ENCODE assay signal across 7 cellular contexts in the genomic region with DNA sequence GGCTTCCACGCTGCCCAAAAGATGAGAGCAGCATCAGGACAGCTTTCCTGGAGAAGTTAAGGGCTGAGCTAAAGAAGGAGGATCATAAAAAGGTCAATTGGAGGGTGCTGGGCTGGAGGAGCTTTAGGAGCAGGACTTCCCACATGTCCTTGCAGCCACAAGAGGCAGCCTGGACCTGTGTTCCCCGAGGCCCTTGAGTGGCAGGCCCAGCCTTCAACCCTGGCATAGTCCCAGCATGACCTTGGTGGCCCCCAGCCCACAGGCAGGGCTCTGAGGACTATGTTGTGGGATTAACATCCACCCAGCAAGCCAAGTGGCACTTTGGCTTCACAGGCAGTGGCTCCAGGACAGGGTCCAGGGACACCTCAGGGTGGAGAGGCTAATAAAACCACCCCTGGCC.
DNase-seq lines count a peak whose midpoint lies in the region; ATAC-seq, FAIRE-seq and TF ChIP-seq lines count a peak whose summit lies in the region.
"Not testable (repeated sequence)": the region's sequence is repeated elsewhere in the genome, so short reads cannot be mapped to it uniquely, and the experiment has no call there.

No MANE protein-coding gene starts in this region.

- not testable (repeated sequence) for H3K27ac Mint-ChIP-seq in WTC11

- not testable (repeated sequence) for H2BK20ac ChIP-seq in IMR-90 (ENCODE audit: low read depth, low read length)

- H2BK120ac ChIP-seq in IMR-90 (ENCODE audit: low read depth, low read length), result not testable (repeated sequence)

- H3K36me3 Mint-ChIP-seq in WTC11, result not testable (repeated sequence)

- not testable (repeated sequence) for H3K56ac ChIP-seq in IMR-90 (ENCODE audit: extremely low read depth, insufficient read depth, low read length)

- not testable (repeated sequence) for H3K4me3 ChIP-seq in IMR-90 (ENCODE audit: insufficient read depth, low read depth, low read length); endothelial cell of umbilical vein (replicated peaks in 1 of 3; ENCODE audit: insufficient read depth in 1 of 3, low read depth in 1 of 3, low read length in 3 of 3); lung

- not testable (repeated sequence) for H3K9me3 ChIP-seq in IMR-90 (ENCODE audit: control insufficient read depth, insufficient read depth, low read length); endothelial cell of umbilical vein (replicated peaks; ENCODE audit: control insufficient read depth, insufficient read depth, low read length); lung (ENCODE audit: control insufficient read depth in 2 of 2, insufficient read depth in 1 of 2, low read length in 1 of 2)

- intact Hi-C loops in IMR-90 (cut with micrococcal nuclease); endothelial cell of umbilical vein (cut with micrococcal nuclease): not testable (repeated sequence)

- H4K20me1 ChIP-seq in IMR-90 (ENCODE audit: insufficient read depth, low read length); endothelial cell of umbilical vein (replicated peaks; ENCODE audit: control insufficient read depth, extremely low read depth, insufficient read depth, low read length): not testable (repeated sequence)

- H4K91ac ChIP-seq in IMR-90 (ENCODE audit: insufficient read depth, low read depth, low read length), result not testable (repeated sequence)

- FAIRE-seq in GM12891 (lab: Jason Lieb, UNC), result peak; percentile 75
- FAIRE-seq in endothelial cell of umbilical vein (lab: Jason Lieb, UNC), result peak; percentile 72
- peak; percentile 30 for FAIRE-seq in urothelium cell line (lab: Jason Lieb, UNC)

- H2AK9ac ChIP-seq in IMR-90 (replicated peaks; ENCODE audit: low read depth, low read length, poor library complexity), result not testable (repeated sequence)

- not testable (repeated sequence) for H2BK5ac ChIP-seq in IMR-90 (ENCODE audit: low read depth, low read length, poor library complexity, severe bottlenecking)

- WGBS in IMR-90 (ENCODE audit: extremely low coverage in 2 of 2, insufficient read length in 1 of 2), 2 experiments, result no CpG with 5 or more reads among the region's 2 CpGs
- WGBS in lung, 2 donors, result no CpG with 5 or more reads among the region's 2 CpGs

- TF ChIP-seq POLR2A in GM12891 (IDR thresholded peaks at IDR 0.05; ENCODE audit: low read depth, low read length); IMR-90 (IDR thresholded peaks at IDR 0.05; ENCODE audit: low read depth, low read length); endothelial cell of umbilical vein (IDR thresholded peaks at IDR 0.05; ENCODE audit: low read depth, low read length): not testable (repeated sequence)

- H3K4ac ChIP-seq in IMR-90 (ENCODE audit: low read depth, low read length), result not testable (repeated sequence)

- not testable (repeated sequence) for H3K18ac ChIP-seq in IMR-90 (ENCODE audit: low read depth, low read length)

- not testable (repeated sequence) for H3K9me1 ChIP-seq in IMR-90 (ENCODE audit: insufficient read depth, low read length); endothelial cell of umbilical vein (replicated peaks; ENCODE audit: control insufficient read depth, extremely low read depth, insufficient read depth, low read length)

- ATAC-seq in IMR-90 (ENCODE audit: low read depth), result 0 out of 2 replicates have a peak, but pooled peaks have one; percentile 27
- peak; percentile 41 for ATAC-seq in WTC11
- peak; percentile 57 for ATAC-seq in left lobe of liver
- ATAC-seq in lung (ENCODE audit: insufficient read depth, low FRiP score), result peak; percentile 45

- DNase-seq in GM12891 (ENCODE audit: insufficient read length, low spot score); IMR-90; WTC11 (ENCODE audit: low spot score); endothelial cell of umbilical vein (ENCODE audit: low read depth, low spot score); left lobe of liver (ENCODE audit: low spot score); lung (ENCODE audit: low spot score); urothelium cell line (ENCODE audit: low spot score): not testable (repeated sequence)

- CTCF ChIA-PET in IMR-90 (lab: Yijun Ruan, JAX); WTC11 (lab: Charles Lee); endothelial cell of umbilical vein (lab: Charles Lee): not testable (repeated sequence)

- not testable (repeated sequence) for H3K4me1 ChIP-seq in IMR-90 (ENCODE audit: control insufficient read depth, insufficient read depth, low read length); endothelial cell of umbilical vein (ENCODE audit: control insufficient read depth, extremely low read depth, insufficient read depth, low read length); lung (ENCODE audit: control insufficient read depth in 2 of 2, insufficient read depth in 2 of 2, low read length in 2 of 2)

- BruUV-seq in IMR-90 (replicated peaks; lab: Mats Ljungman, UMichigan); endothelial cell of umbilical vein (replicated peaks; lab: Mats Ljungman, UMichigan): not testable (repeated sequence)

- H3K36me3 ChIP-seq in IMR-90 (ENCODE audit: control insufficient read depth, insufficient read depth, low read length); endothelial cell of umbilical vein (ENCODE audit: control insufficient read depth in 2 of 2, extremely low read depth in 1 of 2, insufficient read depth in 2 of 2, low read length in 2 of 2); lung (ENCODE audit: control insufficient read depth in 2 of 2, insufficient read depth in 2 of 2, low read length in 2 of 2): not testable (repeated sequence)

- in situ Hi-C loops in IMR-90 (cut with MboI; ENCODE audit: low sequenced_read_pairs), result not testable (repeated sequence)

- not testable (repeated sequence) for H2AFZ ChIP-seq in IMR-90 (replicated peaks; ENCODE audit: low read length, poor library complexity); endothelial cell of umbilical vein (ENCODE audit: low read depth, low read length)

- not testable (repeated sequence) for H3K79me1 ChIP-seq in IMR-90 (ENCODE audit: low read depth in 1 of 2, low read length in 2 of 2)

- not testable (repeated sequence) for H2AK5ac ChIP-seq in IMR-90 (ENCODE audit: low read depth, low read length)

- H3K23ac ChIP-seq in IMR-90 (ENCODE audit: low read depth, low read length), result not testable (repeated sequence)

- not testable (repeated sequence) for H3K27ac ChIP-seq in IMR-90 (ENCODE audit: insufficient read depth, low read length); endothelial cell of umbilical vein (ENCODE audit: insufficient read depth, low read depth, low read length); lung (ENCODE audit: low read depth in 1 of 2, low read length in 1 of 2)

- H3K79me2 ChIP-seq in endothelial cell of umbilical vein (ENCODE audit: control insufficient read depth, insufficient read depth, low read length), result not testable (repeated sequence)

- dilution Hi-C loops in IMR-90 (cut with HindIII; ENCODE audit: low sequenced_read_pairs, unreplicated experiment); endothelial cell of umbilical vein (cut with MboI; ENCODE audit: extremely low pct_ligation_motif_present, low sequenced_read_pairs): not testable (repeated sequence)

- TF ChIP-seq CTCF in IMR-90 (conservative IDR thresholded peaks at IDR 0.05; ENCODE audit: low read depth, low read length); WTC11 (IDR thresholded peaks at IDR 0.05); endothelial cell of umbilical vein (IDR thresholded peaks at IDR 0.05; ENCODE audit: extremely low read depth in 1 of 2, insufficient read depth in 1 of 2, low read depth in 1 of 2, low read length in 2 of 2); lung (IDR thresholded peaks at IDR 0.05; ENCODE audit: control extremely low read depth, extremely low read depth): not testable (repeated sequence)

- not testable (repeated sequence) for H3K9ac ChIP-seq in IMR-90 (ENCODE audit: low read depth, low read length); endothelial cell of umbilical vein (replicated peaks; ENCODE audit: extremely low read depth, insufficient read depth, low read length)

- not testable (repeated sequence) for TF ChIP-seq RAD21 in IMR-90 (IDR thresholded peaks at IDR 0.05; ENCODE audit: low read length)

- not testable (repeated sequence) for H3K27me3 ChIP-seq in IMR-90 (ENCODE audit: control insufficient read depth, insufficient read depth, low read length); endothelial cell of umbilical vein (ENCODE audit: control insufficient read depth in 2 of 2, insufficient read depth in 2 of 2, low read length in 2 of 2); lung (ENCODE audit: control insufficient read depth, insufficient read depth)

- not testable (repeated sequence) for H3K27me3 Mint-ChIP-seq in WTC11 (ENCODE audit: low read depth)

- H3K9me3 Mint-ChIP-seq in WTC11, result not testable (repeated sequence)

- H4K5ac ChIP-seq in IMR-90 (ENCODE audit: low read depth, low read length), result not testable (repeated sequence)

- POLR2A ChIA-PET in IMR-90 (lab: Charles Lee; ENCODE audit: unreplicated experiment); WTC11 (lab: Charles Lee); endothelial cell of umbilical vein (lab: Charles Lee): not testable (repeated sequence)

- not testable (repeated sequence) for H3K14ac ChIP-seq in IMR-90 (replicated peaks; ENCODE audit: low read depth, low read length)

- H2BK15ac ChIP-seq in IMR-90 (ENCODE audit: low read depth, low read length), result not testable (repeated sequence)

- H3K4me2 ChIP-seq in IMR-90 (ENCODE audit: low read depth, low read length); endothelial cell of umbilical vein (ENCODE audit: insufficient read depth, low read length): not testable (repeated sequence)

- H3K4me3 Mint-ChIP-seq in WTC11, result not testable (repeated sequence)

- not testable (repeated sequence) for H4K8ac ChIP-seq in IMR-90 (ENCODE audit: low read depth in 2 of 2, low read length in 2 of 2)

- H3K4me1 Mint-ChIP-seq in WTC11, result not testable (repeated sequence)
